In genomic region chr1:203557390-203557789, GRCh38 we compare ENCODE assay signal across 1 cellular context.
TF ChIP-seq lines count a peak whose summit lies in the region.

No MANE protein-coding gene starts in this region.

TF ChIP-seq in SK-N-SH, 30 proteins besides CTCF, POLR2A, EP300 and RAD21 (continued from another document):
- TF ChIP-seq REST (IDR thresholded peaks at IDR 0.05; ENCODE audit: low read depth, low read length) (peak; percentile 58), SIN3A (IDR thresholded peaks at IDR 0.05; ENCODE audit: borderline replicate concordance, low read depth, low read length) (peak; percentile 81; the same call in 1 of the 2 replicates), GATA2 (CRISPR knock-in tag; IDR thresholded peaks at IDR 0.05) (no peak), MEF2A (IDR thresholded peaks at IDR 0.05; ENCODE audit: borderline replicate concordance, low read depth) (peak; percentile 86), FOXM1 (IDR thresholded peaks at IDR 0.05; ENCODE audit: low read depth) (peak; percentile 74), TEAD4 (IDR thresholded peaks at IDR 0.05; ENCODE audit: borderline replicate concordance, insufficient read depth) (peak; percentile 95), MXI1 (IDR thresholded peaks at IDR 0.05; ENCODE audit: low read depth, low read length) (no peak), YY1 (IDR thresholded peaks at IDR 0.05; ENCODE audit: low read depth) (peak; percentile 59; the same call in 1 of the 2 replicates), NRF1 (IDR thresholded peaks at IDR 0.05; ENCODE audit: low read depth, low read length) (no peak), JUND (IDR thresholded peaks at IDR 0.05) (peak; percentile 86), PBX3 (IDR thresholded peaks at IDR 0.05) (peak; percentile 95), NFIC (IDR thresholded peaks at IDR 0.05; ENCODE audit: borderline replicate concordance) (peak; percentile 98), ZBTB33 (IDR thresholded peaks at IDR 0.05; ENCODE audit: borderline replicate concordance, low read depth) (peak; percentile 84), POLR2AphosphoS5 (IDR thresholded peaks at IDR 0.05; ENCODE audit: low read depth, low read length) (peak; percentile 69), USF2 (IDR thresholded peaks at IDR 0.05; ENCODE audit: borderline replicate concordance, low read depth, low read length) (no peak)
